Comparison of ENCODE assay signal across 3 cellular contexts in the genomic region with DNA sequence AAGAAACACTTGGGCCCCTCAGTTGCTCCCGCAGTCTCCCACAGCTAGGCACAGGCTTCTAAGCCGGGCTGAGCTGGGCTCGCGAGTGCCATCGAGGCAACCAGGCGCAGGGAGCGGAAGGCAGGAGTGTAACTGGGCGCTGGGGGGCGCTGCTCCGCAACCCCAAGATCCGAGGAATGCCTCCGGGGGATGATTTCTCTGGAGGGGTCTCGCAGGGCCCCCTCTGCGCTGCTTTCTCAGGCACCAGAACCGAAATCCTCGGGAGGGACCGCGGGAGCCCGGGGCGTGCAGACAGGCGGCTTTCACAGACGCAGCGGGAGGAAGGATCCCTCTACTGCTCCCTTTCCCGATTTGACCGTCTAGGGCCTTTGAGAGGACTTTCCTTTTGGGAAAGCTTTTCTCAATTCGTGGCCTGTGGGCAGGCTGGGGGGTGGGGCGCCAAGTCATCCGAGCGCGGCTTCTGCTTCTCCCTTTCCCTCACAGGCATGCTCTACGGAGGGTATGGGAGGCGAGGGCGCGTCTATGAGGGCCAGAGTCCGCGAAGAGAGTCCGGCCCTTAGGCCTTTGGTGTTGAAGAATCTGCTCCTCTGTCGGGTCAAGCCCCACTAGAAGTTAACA.
TF ChIP-seq lines count a peak whose summit lies in the region.

No MANE protein-coding gene starts in this region.

TF ChIP-seq in SK-N-SH, 30 proteins besides CTCF, POLR2A, EP300 and RAD21:
- TF ChIP-seq GATA2 (CRISPR knock-in tag; IDR thresholded peaks at IDR 0.05): no peak
- TF ChIP-seq CHD2 (IDR thresholded peaks at IDR 0.05; ENCODE audit: low read length, partially characterized antibody): no peak
- no peak for TF ChIP-seq RFX5 (IDR thresholded peaks at IDR 0.05; ENCODE audit: low read length)
- no peak for TF ChIP-seq EZH2phosphoT487 (IDR thresholded peaks at IDR 0.05; ENCODE audit: borderline replicate concordance, low read depth)
- no peak for TF ChIP-seq NFIC (IDR thresholded peaks at IDR 0.05; ENCODE audit: borderline replicate concordance)
- TF ChIP-seq FOXJ3 (CRISPR knock-in tag; IDR thresholded peaks at IDR 0.05): no peak
- no peak for TF ChIP-seq TAF1 (IDR thresholded peaks at IDR 0.05; ENCODE audit: borderline replicate concordance, low read depth, low read length)
- TF ChIP-seq ELF1 (IDR thresholded peaks at IDR 0.05): no peak
- TF ChIP-seq, protein P1, sequence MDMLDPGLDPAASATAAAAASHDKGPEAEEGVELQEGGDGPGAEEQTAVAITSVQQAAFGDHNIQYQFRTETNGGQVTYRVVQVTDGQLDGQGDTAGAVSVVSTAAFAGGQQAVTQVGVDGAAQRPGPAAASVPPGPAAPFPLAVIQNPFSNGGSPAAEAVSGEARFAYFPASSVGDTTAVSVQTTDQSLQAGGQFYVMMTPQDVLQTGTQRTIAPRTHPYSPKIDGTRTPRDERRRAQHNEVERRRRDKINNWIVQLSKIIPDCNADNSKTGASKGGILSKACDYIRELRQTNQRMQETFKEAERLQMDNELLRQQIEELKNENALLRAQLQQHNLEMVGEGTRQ (IDR thresholded peaks at IDR 0.05; ENCODE audit: borderline replicate concordance, low read depth, low read length): no peak
- TF ChIP-seq, protein P2, sequence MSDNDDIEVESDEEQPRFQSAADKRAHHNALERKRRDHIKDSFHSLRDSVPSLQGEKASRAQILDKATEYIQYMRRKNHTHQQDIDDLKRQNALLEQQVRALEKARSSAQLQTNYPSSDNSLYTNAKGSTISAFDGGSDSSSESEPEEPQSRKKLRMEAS (IDR thresholded peaks at IDR 0.05; ENCODE audit: low read depth): no peak
- TF ChIP-seq, protein P3, sequence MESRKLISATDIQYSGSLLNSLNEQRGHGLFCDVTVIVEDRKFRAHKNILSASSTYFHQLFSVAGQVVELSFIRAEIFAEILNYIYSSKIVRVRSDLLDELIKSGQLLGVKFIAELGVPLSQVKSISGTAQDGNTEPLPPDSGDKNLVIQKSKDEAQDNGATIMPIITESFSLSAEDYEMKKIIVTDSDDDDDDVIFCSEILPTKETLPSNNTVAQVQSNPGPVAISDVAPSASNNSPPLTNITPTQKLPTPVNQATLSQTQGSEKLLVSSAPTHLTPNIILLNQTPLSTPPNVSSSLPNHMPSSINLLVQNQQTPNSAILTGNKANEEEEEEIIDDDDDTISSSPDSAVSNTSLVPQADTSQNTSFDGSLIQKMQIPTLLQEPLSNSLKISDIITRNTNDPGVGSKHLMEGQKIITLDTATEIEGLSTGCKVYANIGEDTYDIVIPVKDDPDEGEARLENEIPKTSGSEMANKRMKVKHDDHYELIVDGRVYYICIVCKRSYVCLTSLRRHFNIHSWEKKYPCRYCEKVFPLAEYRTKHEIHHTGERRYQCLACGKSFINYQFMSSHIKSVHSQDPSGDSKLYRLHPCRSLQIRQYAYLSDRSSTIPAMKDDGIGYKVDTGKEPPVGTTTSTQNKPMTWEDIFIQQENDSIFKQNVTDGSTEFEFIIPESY (IDR thresholded peaks at IDR 0.05; ENCODE audit: borderline replicate concordance, low read depth): no peak
- TF ChIP-seq SIN3A (IDR thresholded peaks at IDR 0.05; ENCODE audit: borderline replicate concordance, low read depth, low read length): no peak
- TF ChIP-seq YY1 (IDR thresholded peaks at IDR 0.05; ENCODE audit: low read depth): no peak

TF ChIP-seq in SK-N-SH treated with all-trans-retinoic acid at 6 μM for 48 hours, 23 proteins besides CTCF, POLR2A, EP300 and RAD21:
- TF ChIP-seq GLIS3 (CRISPR knock-in tag; IDR thresholded peaks at IDR 0.05): no peak
- no peak for TF ChIP-seq ZFP30 (CRISPR knock-in tag; IDR thresholded peaks at IDR 0.05)
- TF ChIP-seq, protein P4, sequence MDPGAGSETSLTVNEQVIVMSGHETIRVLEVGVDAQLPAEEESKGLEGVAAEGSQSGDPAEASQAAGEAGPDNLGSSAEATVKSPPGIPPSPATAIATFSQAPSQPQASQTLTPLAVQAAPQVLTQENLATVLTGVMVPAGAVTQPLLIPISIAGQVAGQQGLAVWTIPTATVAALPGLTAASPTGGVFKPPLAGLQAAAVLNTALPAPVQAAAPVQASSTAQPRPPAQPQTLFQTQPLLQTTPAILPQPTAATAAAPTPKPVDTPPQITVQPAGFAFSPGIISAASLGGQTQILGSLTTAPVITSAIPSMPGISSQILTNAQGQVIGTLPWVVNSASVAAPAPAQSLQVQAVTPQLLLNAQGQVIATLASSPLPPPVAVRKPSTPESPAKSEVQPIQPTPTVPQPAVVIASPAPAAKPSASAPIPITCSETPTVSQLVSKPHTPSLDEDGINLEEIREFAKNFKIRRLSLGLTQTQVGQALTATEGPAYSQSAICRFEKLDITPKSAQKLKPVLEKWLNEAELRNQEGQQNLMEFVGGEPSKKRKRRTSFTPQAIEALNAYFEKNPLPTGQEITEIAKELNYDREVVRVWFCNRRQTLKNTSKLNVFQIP (CRISPR knock-in tag; IDR thresholded peaks at IDR 0.05; ENCODE audit: borderline replicate concordance, low read depth): no peak
- TF ChIP-seq, protein P5, sequence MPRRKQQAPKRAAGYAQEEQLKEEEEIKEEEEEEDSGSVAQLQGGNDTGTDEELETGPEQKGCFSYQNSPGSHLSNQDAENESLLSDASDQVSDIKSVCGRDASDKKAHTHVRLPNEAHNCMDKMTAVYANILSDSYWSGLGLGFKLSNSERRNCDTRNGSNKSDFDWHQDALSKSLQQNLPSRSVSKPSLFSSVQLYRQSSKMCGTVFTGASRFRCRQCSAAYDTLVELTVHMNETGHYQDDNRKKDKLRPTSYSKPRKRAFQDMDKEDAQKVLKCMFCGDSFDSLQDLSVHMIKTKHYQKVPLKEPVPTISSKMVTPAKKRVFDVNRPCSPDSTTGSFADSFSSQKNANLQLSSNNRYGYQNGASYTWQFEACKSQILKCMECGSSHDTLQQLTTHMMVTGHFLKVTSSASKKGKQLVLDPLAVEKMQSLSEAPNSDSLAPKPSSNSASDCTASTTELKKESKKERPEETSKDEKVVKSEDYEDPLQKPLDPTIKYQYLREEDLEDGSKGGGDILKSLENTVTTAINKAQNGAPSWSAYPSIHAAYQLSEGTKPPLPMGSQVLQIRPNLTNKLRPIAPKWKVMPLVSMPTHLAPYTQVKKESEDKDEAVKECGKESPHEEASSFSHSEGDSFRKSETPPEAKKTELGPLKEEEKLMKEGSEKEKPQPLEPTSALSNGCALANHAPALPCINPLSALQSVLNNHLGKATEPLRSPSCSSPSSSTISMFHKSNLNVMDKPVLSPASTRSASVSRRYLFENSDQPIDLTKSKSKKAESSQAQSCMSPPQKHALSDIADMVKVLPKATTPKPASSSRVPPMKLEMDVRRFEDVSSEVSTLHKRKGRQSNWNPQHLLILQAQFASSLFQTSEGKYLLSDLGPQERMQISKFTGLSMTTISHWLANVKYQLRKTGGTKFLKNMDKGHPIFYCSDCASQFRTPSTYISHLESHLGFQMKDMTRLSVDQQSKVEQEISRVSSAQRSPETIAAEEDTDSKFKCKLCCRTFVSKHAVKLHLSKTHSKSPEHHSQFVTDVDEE (CRISPR knock-in tag; IDR thresholded peaks at IDR 0.05): no peak
- no peak for TF ChIP-seq RARB (CRISPR knock-in tag; IDR thresholded peaks at IDR 0.05)
- TF ChIP-seq, protein P6, sequence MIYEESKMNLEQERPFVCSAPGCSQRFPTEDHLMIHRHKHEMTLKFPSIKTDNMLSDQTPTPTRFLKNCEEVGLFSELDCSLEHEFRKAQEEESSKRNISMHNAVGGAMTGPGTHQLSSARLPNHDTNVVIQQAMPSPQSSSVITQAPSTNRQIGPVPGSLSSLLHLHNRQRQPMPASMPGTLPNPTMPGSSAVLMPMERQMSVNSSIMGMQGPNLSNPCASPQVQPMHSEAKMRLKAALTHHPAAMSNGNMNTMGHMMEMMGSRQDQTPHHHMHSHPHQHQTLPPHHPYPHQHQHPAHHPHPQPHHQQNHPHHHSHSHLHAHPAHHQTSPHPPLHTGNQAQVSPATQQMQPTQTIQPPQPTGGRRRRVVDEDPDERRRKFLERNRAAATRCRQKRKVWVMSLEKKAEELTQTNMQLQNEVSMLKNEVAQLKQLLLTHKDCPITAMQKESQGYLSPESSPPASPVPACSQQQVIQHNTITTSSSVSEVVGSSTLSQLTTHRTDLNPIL (CRISPR knock-in tag; IDR thresholded peaks at IDR 0.05; ENCODE audit: low read depth): no peak
- no peak for TF ChIP-seq BACH2 (CRISPR knock-in tag; IDR thresholded peaks at IDR 0.05; ENCODE audit: borderline replicate concordance)
- TF ChIP-seq, protein P7, sequence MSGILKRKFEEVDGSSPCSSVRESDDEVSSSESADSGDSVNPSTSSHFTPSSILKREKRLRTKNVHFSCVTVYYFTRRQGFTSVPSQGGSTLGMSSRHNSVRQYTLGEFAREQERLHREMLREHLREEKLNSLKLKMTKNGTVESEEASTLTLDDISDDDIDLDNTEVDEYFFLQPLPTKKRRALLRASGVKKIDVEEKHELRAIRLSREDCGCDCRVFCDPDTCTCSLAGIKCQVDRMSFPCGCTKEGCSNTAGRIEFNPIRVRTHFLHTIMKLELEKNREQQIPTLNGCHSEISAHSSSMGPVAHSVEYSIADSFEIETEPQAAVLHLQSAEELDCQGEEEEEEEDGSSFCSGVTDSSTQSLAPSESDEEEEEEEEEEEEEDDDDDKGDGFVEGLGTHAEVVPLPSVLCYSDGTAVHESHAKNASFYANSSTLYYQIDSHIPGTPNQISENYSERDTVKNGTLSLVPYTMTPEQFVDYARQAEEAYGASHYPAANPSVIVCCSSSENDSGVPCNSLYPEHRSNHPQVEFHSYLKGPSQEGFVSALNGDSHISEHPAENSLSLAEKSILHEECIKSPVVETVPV (CRISPR knock-in tag; IDR thresholded peaks at IDR 0.05): no peak
- no peak for TF ChIP-seq ZNF565 (CRISPR knock-in tag; conservative IDR thresholded peaks at IDR 0.05; ENCODE audit: low read depth)

TF ChIP-seq in endothelial cell of umbilical vein, 7 proteins besides CTCF, POLR2A, EP300 and RAD21:
- TF ChIP-seq EZH2 (IDR thresholded peaks at IDR 0.05; ENCODE audit: borderline replicate concordance, low read depth, low read length, severe bottlenecking) (no peak), JUN (IDR thresholded peaks at IDR 0.05; ENCODE audit: borderline replicate concordance, insufficient read depth, insufficient read length, low read depth) (no peak), FOS (IDR thresholded peaks at IDR 0.05; ENCODE audit: borderline replicate concordance, insufficient read depth, low read length) (no peak), GATA2 (IDR thresholded peaks at IDR 0.05; ENCODE audit: insufficient read depth, insufficient read length, low read depth, low read length) (no peak), MYC (IDR thresholded peaks at IDR 0.05; ENCODE audit: low read depth, low read length) (no peak), POLR2AphosphoS5 (IDR thresholded peaks at IDR 0.05; ENCODE audit: insufficient read depth, low read depth, low read length) (no peak)
- TF ChIP-seq, protein P2 (IDR thresholded peaks at IDR 0.05; ENCODE audit: insufficient read depth, insufficient read length): no peak
TF ChIP-seq in endothelial cell of umbilical vein: peak in this region for 0.
